Comparison of ENCODE assay signal across 19 cellular contexts in genomic region chr3:8840556-8840955, GRCh38.
DNase-seq lines count a peak whose midpoint lies in the region; ATAC-seq and TF ChIP-seq lines count a peak whose summit lies in the region.
"Had no signal": no experiment of that assay in that cellular context is flagged by ENCODE, and none has a peak within 500 bp of the region (broad histone marks: within the 10 kb centered on the region; RNA-seq: fewer than 3 reads in every experiment).

No MANE protein-coding gene starts in this region.

- DNase-seq in HCEC 1CT = peak; percentile 83
- peak; percentile 59 for DNase-seq in adipocyte (ENCODE audit: low read depth)
- DNase-seq in fibroblast of pulmonary artery (ENCODE audit: low read depth) = peak; percentile 70
- DNase-seq in retinal pigment epithelial cell (ENCODE audit: low read depth) = peak; percentile 72
- DNase-seq in D341Med (ENCODE audit: low spot score) = no peak
- no peak for DNase-seq in activated T-helper 2 cell treated with anti-CD3 and anti-CD28 coated beads, Interferon-gamma antibody, Interleukin-2, Interleukin-4, amounts not matched to agents 10 μg/mL and 5 μg/mL and 100 μg/mL, durations not matched to agents 14 hours and 24 hours and 36 hours (ENCODE audit: low spot score)
- no peak for DNase-seq in mesenteric fat pad (ENCODE audit: low spot score)
- DNase-seq: activated CD4-positive, alpha-beta T cell treated with anti-CD3 and anti-CD28 coated beads, Interleukin-2, amount 50 U/mL, for 1 hour; activated naive CD4-positive, alpha-beta T cell; dorsolateral prefrontal cortex; esophagus squamous epithelium; NCI-H1105; NCI-H774; occipital lobe; sigmoid colon; substantia nigra had no signal

- no peak for TF ChIP-seq CTCF in fibroblast of pulmonary artery (IDR thresholded peaks at IDR 0.05; ENCODE audit: low read length, missing control alignments)
- no peak for TF ChIP-seq CTCF in retinal pigment epithelial cell (conservative IDR thresholded peaks at IDR 0.05; ENCODE audit: low read depth, low read length)

- H3K4me3 Mint-ChIP-seq in activated T-helper 2 cell treated with anti-CD3 and anti-CD28 coated beads, Interferon-gamma antibody, Interleukin-2, Interleukin-4, amounts not matched to agents 10 μg/mL and 5 μg/mL and 100 μg/mL, durations not matched to agents 14 hours and 24 hours and 36 hours (ENCODE audit: low read depth) = no peak overlapping the region
- H3K4me3 Mint-ChIP-seq: brain had no signal

- H3K4me1 Mint-ChIP-seq in activated T-helper 2 cell treated with anti-CD3 and anti-CD28 coated beads, Interferon-gamma antibody, Interleukin-2, Interleukin-4, amounts not matched to agents 10 μg/mL and 5 μg/mL and 100 μg/mL, durations not matched to agents 14 hours and 24 hours and 36 hours (ENCODE audit: low read depth) = no peaks in the 10 kb centered on the region
- H3K4me1 Mint-ChIP-seq: brain had no signal

- no peaks in the 10 kb centered on the region for H3K36me3 Mint-ChIP-seq in activated T-helper 2 cell treated with anti-CD3 and anti-CD28 coated beads, Interferon-gamma antibody, Interleukin-2, Interleukin-4, amounts not matched to agents 10 μg/mL and 5 μg/mL and 100 μg/mL, durations not matched to agents 14 hours and 24 hours and 36 hours (ENCODE audit: low read depth)
- H3K36me3 Mint-ChIP-seq: brain had no signal

- H3K4me3 ChIP-seq in adipocyte (ENCODE audit: low read length) (no peak overlapping the region), fibroblast of pulmonary artery (replicated peaks; ENCODE audit: low read depth, low read length) (no peak overlapping the region), retinal pigment epithelial cell (ENCODE audit: low read length) (no peak overlapping the region)
- H3K4me3 ChIP-seq: dorsolateral prefrontal cortex, esophagus squamous epithelium, sigmoid colon had no signal

- H3K36me3 ChIP-seq in adipocyte (ENCODE audit: control insufficient read depth, insufficient read depth, low read length, severe bottlenecking) = no peaks in the 10 kb centered on the region
- H3K36me3 ChIP-seq: esophagus squamous epithelium, sigmoid colon had no signal

- no peaks in the 10 kb centered on the region for H3K27me3 ChIP-seq in adipocyte (replicated peaks; ENCODE audit: control insufficient read depth, insufficient read depth, low read length)
- H3K27me3 ChIP-seq: dorsolateral prefrontal cortex, esophagus squamous epithelium, sigmoid colon had no signal

- H3K4me1 ChIP-seq in adipocyte (ENCODE audit: control insufficient read depth, insufficient read depth, low read length) = peaks cover 11% of the 10 kb centered on the region
- H3K4me1 ChIP-seq: esophagus squamous epithelium, sigmoid colon had no signal

- intact Hi-C loops in activated T-helper 2 cell treated with anti-CD3 and anti-CD28 coated beads, Interferon-gamma antibody, Interleukin-2, Interleukin-4, amounts not matched to agents 10 μg/mL and 5 μg/mL and 100 μg/mL, durations not matched to agents 14 hours and 24 hours and 36 hours (cut with micrococcal nuclease) = no loop called here

- no peak for ATAC-seq in GM18511 (IDR thresholded peaks at IDR 0.05; ENCODE audit: unreplicated experiment)
- ATAC-seq: left lobe of liver had no signal

- H3K9ac ChIP-seq in adipocyte (ENCODE audit: low read length) = no peak overlapping the region

- H3K27ac Mint-ChIP-seq in activated T-helper 2 cell treated with anti-CD3 and anti-CD28 coated beads, Interferon-gamma antibody, Interleukin-2, Interleukin-4, amounts not matched to agents 10 μg/mL and 5 μg/mL and 100 μg/mL, durations not matched to agents 14 hours and 24 hours and 36 hours = no peak overlapping the region
- H3K27ac Mint-ChIP-seq: brain had no signal

- H3K27me3 Mint-ChIP-seq in activated T-helper 2 cell treated with anti-CD3 and anti-CD28 coated beads, Interferon-gamma antibody, Interleukin-2, Interleukin-4, amounts not matched to agents 10 μg/mL and 5 μg/mL and 100 μg/mL, durations not matched to agents 14 hours and 24 hours and 36 hours (ENCODE audit: low read depth) = no peaks in the 10 kb centered on the region

- no peaks in the 10 kb centered on the region for H3K9me3 ChIP-seq in adipocyte (ENCODE audit: control insufficient read depth, low read length)
- H3K9me3 ChIP-seq: esophagus squamous epithelium, sigmoid colon had no signal

- no peaks in the 10 kb centered on the region for H3K9me3 Mint-ChIP-seq in activated T-helper 2 cell treated with anti-CD3 and anti-CD28 coated beads, Interferon-gamma antibody, Interleukin-2, Interleukin-4, amounts not matched to agents 10 μg/mL and 5 μg/mL and 100 μg/mL, durations not matched to agents 14 hours and 24 hours and 36 hours
- H3K9me3 Mint-ChIP-seq: brain had no signal

Comparison
In these comparisons a context has a peak if more than half of its experiments do, and no peak if none do; other contexts are left out.
1. DNase-seq: peak in HCEC 1CT (single experiment), adipocyte (single experiment), fibroblast of pulmonary artery (single experiment) and retinal pigment epithelial cell (single experiment); none in D341Med (single experiment), activated T-helper 2 cell treated with anti-CD3 and anti-CD28 coated beads, Interferon-gamma antibody, Interleukin-2, Interleukin-4, amounts not matched to agents 10 μg/mL and 5 μg/mL and 100 μg/mL, durations not matched to agents 14 hours and 24 hours and 36 hours (single experiment) and mesenteric fat pad (single experiment).